1 cellular context compared by ENCODE assay signal in genomic region chrX:24023972-24024664, GRCh38.
TF ChIP-seq lines count a peak whose summit lies in the region.

No MANE protein-coding gene starts in this region.

TF ChIP-seq in H1, 55 proteins besides CTCF, POLR2A, EP300 and RAD21 (continued from another document):
- no peak for TF ChIP-seq SP2 (IDR thresholded peaks at IDR 0.05; ENCODE audit: low read length)
- no peak for TF ChIP-seq CEBPB (IDR thresholded peaks at IDR 0.05; ENCODE audit: low read depth, low read length)
- TF ChIP-seq MAFK (IDR thresholded peaks at IDR 0.05; ENCODE audit: low read depth, low read length) = no peak
- TF ChIP-seq HDAC2 (IDR thresholded peaks at IDR 0.05; ENCODE audit: borderline replicate concordance in 1 of 2, low read depth in 2 of 2, low read length in 2 of 2) = no peak
- TF ChIP-seq SP4 (IDR thresholded peaks at IDR 0.05; ENCODE audit: low read length) = no peak
- TF ChIP-seq BACH1 (IDR thresholded peaks at IDR 0.05; ENCODE audit: low read length) = no peak
- TF ChIP-seq TBP (IDR thresholded peaks at IDR 0.05; ENCODE audit: low read depth, low read length) = no peak
- TF ChIP-seq KDM5A (IDR thresholded peaks at IDR 0.05; ENCODE audit: low read length) = no peak
- TF ChIP-seq BRCA1 (IDR thresholded peaks at IDR 0.05; ENCODE audit: low read depth, low read length) = no peak
- TF ChIP-seq RXRA (IDR thresholded peaks at IDR 0.05; ENCODE audit: insufficient read depth, low read depth, low read length) = no peak
- TF ChIP-seq YY1 (IDR thresholded peaks at IDR 0.05; ENCODE audit: low read depth, low read length) = no peak
- no peak for TF ChIP-seq SIN3A (conservative IDR thresholded peaks at IDR 0.05 in 1 of 2, IDR thresholded peaks at IDR 0.05 in 1 of 2; ENCODE audit: low read depth in 1 of 2, low read length in 2 of 2)
- no peak for TF ChIP-seq SUZ12 (IDR thresholded peaks at IDR 0.05; ENCODE audit: low read length)
- TF ChIP-seq ATF3 (IDR thresholded peaks at IDR 0.05; ENCODE audit: insufficient read depth, low read depth, low read length) = no peak
- no peak for TF ChIP-seq JUND (IDR thresholded peaks at IDR 0.05; ENCODE audit: low read length)
